ENCODE assay signal across 14 cellular contexts in the genomic region with DNA sequence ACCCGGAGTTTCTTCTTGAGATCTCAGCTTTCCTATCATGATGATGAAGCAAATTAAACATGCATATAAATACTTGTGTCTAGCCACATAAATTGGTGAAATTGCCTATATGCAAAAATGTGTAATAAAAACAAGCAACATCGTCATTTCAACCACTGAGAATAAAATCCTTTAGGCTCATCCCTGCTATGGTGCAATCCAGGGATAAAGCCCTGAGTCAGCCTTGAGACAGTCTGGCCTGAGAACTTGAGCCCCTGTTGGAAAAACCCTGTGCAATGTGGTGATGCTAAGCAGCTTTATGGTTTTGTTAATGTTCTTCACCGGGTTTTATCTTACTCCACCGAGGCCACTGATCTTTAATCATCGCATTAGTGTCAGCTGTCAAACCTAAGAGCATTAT.
DNase-seq lines count a peak whose midpoint lies in the region; ATAC-seq and TF ChIP-seq lines count a peak whose summit lies in the region.
"Had no signal": no experiment of that assay in that cellular context is flagged by ENCODE, and none has a peak within 500 bp of the region (broad histone marks: within the 10 kb centered on the region; RNA-seq: fewer than 3 reads in every experiment).

No MANE protein-coding gene starts in this region.

- intact Hi-C loops in right cardiac atrium (cut with DNase I) = no loop called here
- intact Hi-C loops in heart left ventricle (cut with DNase I) = no loop called here

- H3K4me1 ChIP-seq in right cardiac atrium (ENCODE audit: control insufficient read depth, insufficient read depth, low read length) (peaks cover 4% of the 10 kb centered on the region), heart left ventricle (peaks cover 0 to 23% (median 5%) of the 10 kb centered on the region in 12 donors), adipocyte (ENCODE audit: control insufficient read depth, insufficient read depth, low read length) (peaks cover 15% of the 10 kb centered on the region)

- H3K36me3 ChIP-seq in heart left ventricle (peaks cover 0 to 13% (median 0%) of the 10 kb centered on the region in 9 donors), adipocyte (ENCODE audit: control insufficient read depth, insufficient read depth, low read length, severe bottlenecking) (no peaks in the 10 kb centered on the region)
- H3K36me3 ChIP-seq: neural progenitor cell had no signal

- no peak overlapping the region for H3K27ac ChIP-seq in right cardiac atrium (ENCODE audit: low read length)
- H3K27ac ChIP-seq in heart left ventricle = no peak overlapping the region
- H3K27ac ChIP-seq: neural progenitor cell had no signal

- peak overlapping the region; percentile 40 for H3K27ac Mint-ChIP-seq in glutamatergic neuron (ENCODE audit: unreplicated experiment)
- H3K27ac Mint-ChIP-seq: IgD-negative memory B cell, neural progenitor cell had no signal

- no peak for TF ChIP-seq POLR2A in heart left ventricle (IDR thresholded peaks at IDR 0.05)

- peaks cover 33% of the 10 kb centered on the region for H3K4me1 Mint-ChIP-seq in glutamatergic neuron (ENCODE audit: low read depth, unreplicated experiment)
- H3K4me1 Mint-ChIP-seq: IgD-negative memory B cell had no signal

- H3K9me3 Mint-ChIP-seq in glutamatergic neuron (ENCODE audit: unreplicated experiment) = peaks cover 3% of the 10 kb centered on the region
- H3K9me3 Mint-ChIP-seq: neural progenitor cell had no signal

- H3K9ac ChIP-seq in adipocyte (ENCODE audit: low read length) = no peak overlapping the region
- H3K9ac ChIP-seq: neural progenitor cell had no signal

- no peak overlapping the region for H3K4me3 ChIP-seq in right cardiac atrium (ENCODE audit: low read length)
- H3K4me3 ChIP-seq in heart left ventricle = no peak overlapping the region
- peak overlapping the region; percentile 50 for H3K4me3 ChIP-seq in adipocyte (ENCODE audit: low read length)
- H3K4me3 ChIP-seq: esophagus squamous epithelium, neural progenitor cell had no signal

- DNase-seq in right cardiac atrium (no peak), heart left ventricle (no peak), adipocyte (ENCODE audit: low read depth) (peak; percentile 93), glutamatergic neuron (no peak), stromal cell of bone marrow (ENCODE audit: low read depth) (peak; percentile 90), NCI-H2081 (lab: John Stamatoyannopoulos, UW) (no peak)
- no peak for DNase-seq in activated T-cell treated with anti-CD3 and anti-CD28 coated beads, Interleukin-2, amount 50 U/mL, for 1 hour
- DNase-seq in NK-92 treated with Interleukin-12 subunit alpha and Interleukin-12 subunit beta, amount 100 ng/mL, for 24 hours (lab: John Stamatoyannopoulos, UW) = no peak
- DNase-seq: central memory CD4-positive, alpha-beta T cell; DMS79; esophagus squamous epithelium; NCI-H187 treated with DMSO at 0.1 percent for 48 hours had no signal

- TF ChIP-seq CTCF in heart left ventricle (IDR thresholded peaks at IDR 0.05) (no peak), glutamatergic neuron (IDR thresholded peaks at IDR 0.05; ENCODE audit: partially characterized antibody, unreplicated experiment) (no peak)

- H3K27me3 ChIP-seq in right cardiac atrium (ENCODE audit: control insufficient read depth, insufficient read depth) (no peaks in the 10 kb centered on the region), heart left ventricle (no peaks in the 10 kb centered on the region), adipocyte (replicated peaks; ENCODE audit: control insufficient read depth, insufficient read depth, low read length) (no peaks in the 10 kb centered on the region)
- H3K27me3 ChIP-seq: esophagus squamous epithelium, neural progenitor cell had no signal

- WGBS in right cardiac atrium = 54% methylated on average over 5 of the region's 5 CpGs
- WGBS in heart left ventricle, 4 donors = 52 to 72% (median 58%) methylated on average over 5 of the region's 5 CpGs

- H3K4me3 Mint-ChIP-seq in glutamatergic neuron (ENCODE audit: unreplicated experiment) = no peak overlapping the region
- H3K4me3 Mint-ChIP-seq: IgD-negative memory B cell, neural progenitor cell had no signal

- peaks cover 4% of the 10 kb centered on the region for H3K27me3 Mint-ChIP-seq in glutamatergic neuron (ENCODE audit: unreplicated experiment)

- peaks cover 5% of the 10 kb centered on the region for H3K36me3 Mint-ChIP-seq in glutamatergic neuron (ENCODE audit: unreplicated experiment)

- peak; percentile 43 to 65 for ATAC-seq in right cardiac atrium
- ATAC-seq in heart left ventricle = no peak

- H3K9me3 ChIP-seq in right cardiac atrium (ENCODE audit: control insufficient read depth, low read length) = no peaks in the 10 kb centered on the region
- no peaks in the 10 kb centered on the region for H3K9me3 ChIP-seq in heart left ventricle
- H3K9me3 ChIP-seq in adipocyte (ENCODE audit: control insufficient read depth, low read length) = no peaks in the 10 kb centered on the region
- H3K9me3 ChIP-seq: esophagus squamous epithelium had no signal

Comparison
In these comparisons a context has a peak if more than half of its experiments do, and no peak if none do; other contexts are left out.
1. ATAC-seq: peak in right cardiac atrium (2 of 2); none in heart left ventricle (0 of 4).
2. DNase-seq: peak in adipocyte (single experiment) and stromal cell of bone marrow (single experiment); none in right cardiac atrium (0 of 3), heart left ventricle (0 of 5), glutamatergic neuron (single experiment), NCI-H2081 (0 of 2), activated T-cell treated with anti-CD3 and anti-CD28 coated beads, Interleukin-2, amount 50 U/mL, for 1 hour (single experiment) and NK-92 treated with Interleukin-12 subunit alpha and Interleukin-12 subunit beta, amount 100 ng/mL, for 24 hours (single experiment).